In genomic region chr3:18335202-18335601, GRCh38 we compare ENCODE assay signal across 21 cellular contexts.
A peak's percentile ranks its signal among the peaks of the same experiment; 100 is the strongest.
DNase-seq lines count a peak whose midpoint lies in the region; ATAC-seq and TF ChIP-seq lines count a peak whose summit lies in the region.
"Had no signal": no experiment of that assay in that cellular context is flagged by ENCODE, and none has a peak within 500 bp of the region (broad histone marks: within the 10 kb centered on the region; RNA-seq: fewer than 3 reads in every experiment).

No MANE protein-coding gene starts in this region.

- peak overlapping the region; percentile 74 for H3K27ac ChIP-seq in DND-41 (ENCODE audit: low read length)
- H3K27ac ChIP-seq: neutrophil, suprapubic skin had no signal

- no peak overlapping the region for H3K4me3 ChIP-seq in DND-41 (ENCODE audit: low read depth in 1 of 2, low read length in 2 of 2)
- H3K4me3 ChIP-seq in fibroblast of pulmonary artery (replicated peaks; ENCODE audit: low read depth, low read length) = no peak overlapping the region
- H3K4me3 ChIP-seq: suprapubic skin had no signal

- H3K4me2 ChIP-seq in DND-41 (ENCODE audit: insufficient read depth, low read length) = peak overlapping the region; percentile 4; the same call in 1 of the 2 replicates

- peak overlapping the region; percentile 0; the same call in 1 of the 2 replicates for H3K9ac ChIP-seq in DND-41 (ENCODE audit: low read depth, low read length)

- peak overlapping the region; percentile 66 for H2AFZ ChIP-seq in DND-41 (ENCODE audit: low read depth, low read length)

- TF ChIP-seq CTCF in DND-41 (IDR thresholded peaks at IDR 0.05; ENCODE audit: borderline replicate concordance, extremely low read depth, low read length, poor library complexity, severe bottlenecking) (no peak), fibroblast of pulmonary artery (IDR thresholded peaks at IDR 0.05; ENCODE audit: low read length, missing control alignments) (no peak)

- peaks cover 29% of the 10 kb centered on the region for H3K4me1 ChIP-seq in DND-41 (ENCODE audit: insufficient read depth, low read length)
- H3K4me1 ChIP-seq: suprapubic skin had no signal

- H3K79me2 ChIP-seq in DND-41 (ENCODE audit: insufficient read depth, low read length) = no peaks in the 10 kb centered on the region

- ATAC-seq in DND-41 (ENCODE audit: insufficient read depth, low read depth) (peak; percentile 80), GM18858 (IDR thresholded peaks at IDR 0.05; ENCODE audit: unreplicated experiment) (no peak)
- ATAC-seq: HCT116, HepG2, right cardiac atrium had no signal

- DNase-seq in DND-41 (no peak), Kasumi-1 (lab: John Stamatoyannopoulos, UW) (peak; percentile 73 to 77), SIG-M5 treated with dmso at 0.1 percent for 504 hours (lab: John Stamatoyannopoulos, UW; ENCODE audit: unreplicated experiment) (peak; percentile 87), fibroblast of pulmonary artery (ENCODE audit: low read depth) (peak; percentile 37), dermis blood vessel endothelial cell (no peak)
- DNase-seq in stimulated activated CD4-positive, alpha-beta T cell treated with anti-CD3 and anti-CD28 coated beads, Interleukin-2, amount 100 ng/mL, for 48 hours = no peak
- DNase-seq: activated CD4-positive, alpha-beta T cell treated with anti-CD3 and anti-CD28 coated beads for 4 hours; Calu3; endodermal cell; hippocampal formation; kidney glomerular epithelial cell; midbrain; NCI-H2171 treated with DMSO at 0.1 percent for 48 hours; NCI-H774; right cardiac atrium; stimulated activated CD4-positive, alpha-beta T cell treated with anti-CD3 and anti-CD28 coated beads, Interleukin-1b, Interleukin-23, amount 100 ng/mL, for 48 hours had no signal

- H3K27me3 ChIP-seq in DND-41 (ENCODE audit: insufficient read depth, low read length, poor library complexity) = no peaks in the 10 kb centered on the region
- H3K27me3 ChIP-seq: neutrophil, suprapubic skin had no signal

- no peaks in the 10 kb centered on the region for H4K20me1 ChIP-seq in DND-41 (ENCODE audit: insufficient read depth, low read length)

- no peaks in the 10 kb centered on the region for H3K36me3 ChIP-seq in DND-41 (ENCODE audit: insufficient read depth, low read length)
- H3K36me3 ChIP-seq: neutrophil, suprapubic skin had no signal

- H3K9me3 ChIP-seq in DND-41 (ENCODE audit: insufficient read depth, low read length, severe bottlenecking) = no peaks in the 10 kb centered on the region
- H3K9me3 ChIP-seq: neutrophil, suprapubic skin had no signal

Comparison
In these comparisons a context has a peak if more than half of its experiments do, and no peak if none do; other contexts are left out.
1. DNase-seq: peak in Kasumi-1 (2 of 2), SIG-M5 treated with dmso at 0.1 percent for 504 hours (single experiment) and fibroblast of pulmonary artery (single experiment); none in DND-41 (single experiment), stimulated activated CD4-positive, alpha-beta T cell treated with anti-CD3 and anti-CD28 coated beads, Interleukin-2, amount 100 ng/mL, for 48 hours (0 of 2) and dermis blood vessel endothelial cell (single experiment).